Comparison of ENCODE assay signal across 2 cellular contexts in genomic region chr9:125532412-125532811, GRCh38.
TF ChIP-seq lines count a peak whose summit lies in the region.

No MANE protein-coding gene starts in this region.

TF ChIP-seq in A549, 52 proteins besides CTCF, POLR2A, EP300 and RAD21 (continued from another document):
- TF ChIP-seq ATOH8 (CRISPR knock-in tag; IDR thresholded peaks at IDR 0.05; ENCODE audit: low read depth) (no peak), KDM1A (IDR thresholded peaks at IDR 0.05; ENCODE audit: low read depth) (no peak), CBX8 (IDR thresholded peaks at IDR 0.05) (no peak), SMC3 (IDR thresholded peaks at IDR 0.05) (no peak), HOXA7 (CRISPR knock-in tag; IDR thresholded peaks at IDR 0.05) (no peak), JUNB (IDR thresholded peaks at IDR 0.05) (no peak), NPAS2 (CRISPR knock-in tag; IDR thresholded peaks at IDR 0.05; ENCODE audit: borderline replicate concordance) (no peak), E2F6 (IDR thresholded peaks at IDR 0.05; ENCODE audit: borderline replicate concordance, low read depth) (no peak), HMGXB4 (CRISPR knock-in tag; IDR thresholded peaks at IDR 0.05; ENCODE audit: borderline replicate concordance) (no peak)

TF ChIP-seq in IMR-90, 13 proteins besides CTCF, POLR2A, EP300 and RAD21 (continued from another document):
- TF ChIP-seq ELK1 (IDR thresholded peaks at IDR 0.05; ENCODE audit: borderline replicate concordance, low read depth, low read length): no peak
